In genomic region chr1:117339866-117340357, GRCh38 we compare ENCODE assay signal across 8 cellular contexts. TPM values are rescaled to one million over a fixed set of nuclear protein-coding genes. Genes with fewer than 3 reads are reported as not detected.
A peak's percentile ranks its signal among the peaks of the same experiment; 100 is the strongest.
DNase-seq lines count a peak whose midpoint lies in the region; ATAC-seq, FAIRE-seq and TF ChIP-seq lines count a peak whose summit lies in the region.

No MANE protein-coding gene starts in this region.

- peaks cover 10% of the 10 kb centered on the region for H3K4me1 Mint-ChIP-seq in GM23338
- H3K4me1 Mint-ChIP-seq in activated naive CD8-positive, alpha-beta T cell treated with anti-CD3 and anti-CD28 coated beads for 36 hours, result peaks cover 10% of the 10 kb centered on the region

- no peaks in the 10 kb centered on the region; the same call in 2 of the 3 replicates for H3K9me3 Mint-ChIP-seq in GM23338
- H3K9me3 Mint-ChIP-seq in activated naive CD8-positive, alpha-beta T cell treated with anti-CD3 and anti-CD28 coated beads for 36 hours, result no peaks in the 10 kb centered on the region

- H3K9me2 ChIP-seq in GM23338 (ENCODE audit: insufficient read depth), result no peaks in the 10 kb centered on the region

- TF ChIP-seq CTCF in AG04450 (IDR thresholded peaks at IDR 0.05; ENCODE audit: low read depth, low read length), result no peak
- TF ChIP-seq CTCF in GM23338 (conservative IDR thresholded peaks at IDR 0.05; ENCODE audit: low read depth in 2 of 2), result no peak

- H3F3A ChIP-seq in GM23338 (replicated peaks; ENCODE audit: low read depth), result no peaks in the 10 kb centered on the region

- H3K27me3 Mint-ChIP-seq in GM23338 (ENCODE audit: insufficient read depth, low read depth, poor library complexity), result no peaks in the 10 kb centered on the region
- H3K27me3 Mint-ChIP-seq in activated naive CD8-positive, alpha-beta T cell treated with anti-CD3 and anti-CD28 coated beads for 36 hours, result no peaks in the 10 kb centered on the region

- no peaks in the 10 kb centered on the region for H3K79me2 ChIP-seq in GM23338 (replicated peaks; ENCODE audit: insufficient read depth)

- H4K20me1 ChIP-seq in GM23338 (replicated peaks; ENCODE audit: insufficient read depth), result no peaks in the 10 kb centered on the region

- H3K27ac Mint-ChIP-seq in GM23338, result no peak overlapping the region
- H3K27ac Mint-ChIP-seq in activated naive CD8-positive, alpha-beta T cell treated with anti-CD3 and anti-CD28 coated beads for 36 hours, result no peak overlapping the region

- H3K9me3 ChIP-seq in AG04450 (ENCODE audit: control insufficient read depth, insufficient read depth, low read length) (no peaks in the 10 kb centered on the region), SJCRH30 (replicated peaks) (no peaks in the 10 kb centered on the region), small intestine (ENCODE audit: control insufficient read depth, low read depth) (no peaks in the 10 kb centered on the region)

- ATAC-seq in GM23338, result peak; percentile 40; the same call in 2 of the 3 replicates
- ATAC-seq in GM19395 (IDR thresholded peaks at IDR 0.05; ENCODE audit: unreplicated experiment), result no peak

- H3K36me3 Mint-ChIP-seq in GM23338 (ENCODE audit: low read depth), result no peaks in the 10 kb centered on the region
- no peaks in the 10 kb centered on the region for H3K36me3 Mint-ChIP-seq in activated naive CD8-positive, alpha-beta T cell treated with anti-CD3 and anti-CD28 coated beads for 36 hours

- POLR2A ChIA-PET in AG04450 (lab: Yijun Ruan, JAX), result no interaction called here

- peak overlapping the region; percentile 73 for H2AFZ ChIP-seq in GM23338

- WGBS in small intestine, 3 donors, result 11 to 31% (median 19%) methylated on average over 3 of the region's 3 CpGs

- no peak overlapping the region for H3K27ac ChIP-seq in AG04450 (ENCODE audit: low read depth, low read length)
- H3K27ac ChIP-seq in GM23338 (ENCODE audit: low read depth), result no peak overlapping the region
- peak overlapping the region; percentile 43 for H3K27ac ChIP-seq in SJCRH30
- no peak overlapping the region for H3K27ac ChIP-seq in small intestine (ENCODE audit: low read depth in 1 of 2, low read length in 1 of 2)

- H3K27me3 ChIP-seq in AG04450 (ENCODE audit: control insufficient read depth, insufficient read depth, low read length), result no peaks in the 10 kb centered on the region
- H3K27me3 ChIP-seq in GM23338 (ENCODE audit: insufficient read depth), result no peaks in the 10 kb centered on the region
- no peaks in the 10 kb centered on the region for H3K27me3 ChIP-seq in SJCRH30
- peaks cover 0 to 2% of the 10 kb centered on the region in 2 donors for H3K27me3 ChIP-seq in small intestine (ENCODE audit: control insufficient read depth in 2 of 2, insufficient read depth in 2 of 2, low read length in 2 of 2)

- H3K4me3 ChIP-seq in AG04450 (ENCODE audit: low read depth, low read length), result no peak overlapping the region
- H3K4me3 ChIP-seq in GM23338, result no peak overlapping the region
- no peak overlapping the region for H3K4me3 ChIP-seq in SJCRH30
- H3K4me3 ChIP-seq in small intestine (ENCODE audit: low read depth in 1 of 2, low read length in 2 of 2), result no peak overlapping the region

- H3K4me1 ChIP-seq in GM23338 (ENCODE audit: insufficient read depth) (no peaks in the 10 kb centered on the region), SJCRH30 (peaks cover 24% of the 10 kb centered on the region), small intestine (ENCODE audit: control insufficient read depth in 2 of 2, insufficient read depth in 1 of 2, low read depth in 1 of 2, low read length in 1 of 2) (peaks cover 0 to 2% of the 10 kb centered on the region in 2 donors)

- no peak for FAIRE-seq in small intestine (lab: Jason Lieb, UNC)

- no peak overlapping the region for H3K4me2 ChIP-seq in GM23338

- no peaks in the 10 kb centered on the region for H3K36me3 ChIP-seq in GM23338 (ENCODE audit: insufficient read depth)
- no peaks in the 10 kb centered on the region for H3K36me3 ChIP-seq in SJCRH30
- no peaks in the 10 kb centered on the region for H3K36me3 ChIP-seq in small intestine (ENCODE audit: control insufficient read depth in 2 of 2, insufficient read depth in 2 of 2, low read length in 2 of 2)

- CTCF ChIA-PET in AG04450 (lab: Charles Lee), result interaction anchor here (0.9 to 2.2 kb wide), 2 partner anchors 55 to 272 kb away, joined by 3 to 8 read pairs; no protein-coding TSS in a partner anchor

- H3K4me3 Mint-ChIP-seq in GM23338, result no peak overlapping the region
- H3K4me3 Mint-ChIP-seq in activated naive CD8-positive, alpha-beta T cell treated with anti-CD3 and anti-CD28 coated beads for 36 hours, result no peak overlapping the region

- DNase-seq in AG04450 (ENCODE audit: low read depth, low spot score) (peak; percentile 41), GM23338 (ENCODE audit: low spot score) (peak; percentile 46), SJCRH30 (peak; percentile 64 to 79), foreskin melanocyte (peak; percentile 17), small intestine (peak; percentile 89), NCI-H1092 treated with DMSO at 0.1 percent for 48 hours (lab: John Stamatoyannopoulos, UW) (no peak)
- DNase-seq in activated naive CD8-positive, alpha-beta T cell treated with anti-CD3 and anti-CD28 coated beads for 36 hours, result no peak

TF ChIP-seq in GM23338, 12 proteins besides CTCF, POLR2A, EP300 and RAD21 (continues in another document):
- TF ChIP-seq, protein P1, sequence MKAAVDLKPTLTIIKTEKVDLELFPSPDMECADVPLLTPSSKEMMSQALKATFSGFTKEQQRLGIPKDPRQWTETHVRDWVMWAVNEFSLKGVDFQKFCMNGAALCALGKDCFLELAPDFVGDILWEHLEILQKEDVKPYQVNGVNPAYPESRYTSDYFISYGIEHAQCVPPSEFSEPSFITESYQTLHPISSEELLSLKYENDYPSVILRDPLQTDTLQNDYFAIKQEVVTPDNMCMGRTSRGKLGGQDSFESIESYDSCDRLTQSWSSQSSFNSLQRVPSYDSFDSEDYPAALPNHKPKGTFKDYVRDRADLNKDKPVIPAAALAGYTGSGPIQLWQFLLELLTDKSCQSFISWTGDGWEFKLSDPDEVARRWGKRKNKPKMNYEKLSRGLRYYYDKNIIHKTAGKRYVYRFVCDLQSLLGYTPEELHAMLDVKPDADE (IDR thresholded peaks at IDR 0.05), result no peak
- TF ChIP-seq STAT1 (IDR thresholded peaks at IDR 0.05; ENCODE audit: unreplicated experiment), result no peak
- no peak for TF ChIP-seq REST (IDR thresholded peaks at IDR 0.05; ENCODE audit: unreplicated experiment)
- no peak for TF ChIP-seq NANOG (IDR thresholded peaks at IDR 0.05; ENCODE audit: borderline replicate concordance)
- no peak for TF ChIP-seq EZH2 (IDR thresholded peaks at IDR 0.05; ENCODE audit: low read depth, unreplicated experiment)
- no peak for TF ChIP-seq ZNF114 (CRISPR knock-in tag; IDR thresholded peaks at IDR 0.05)
- TF ChIP-seq POLR2AphosphoS5 (IDR thresholded peaks at IDR 0.05; ENCODE audit: low read depth), result no peak
- TF ChIP-seq JUNB (IDR thresholded peaks at IDR 0.05; ENCODE audit: unreplicated experiment), result no peak

RNA-seq across cellular contexts. Expression of gene MAN1A2, which starts 27.3 kb away (rescaled TPM):
- polyA plus RNA-seq in AG04450 (2011; rRNA removed), result 37.2 and 40.7 TPM in 2 replicates
- polyA minus RNA-seq in AG04450 (2011; rRNA and poly(A)+ RNA removed), result 46.9 and 64.2 TPM in 2 replicates
- total RNA-seq in GM23338 (2014; rRNA removed; shearing (Covaris generic)), result 16.9 and 18.6 TPM in 2 replicates
- 19.4 and 22.2 TPM in 2 replicates for polyA plus RNA-seq in GM23338 (2016; fragmentation: Nextera tagmentation; extraction: Ambion mirVana)
- 68.0 and 74.2 TPM in 2 replicates for total RNA-seq in SJCRH30 (2014; rRNA removed; shearing (Covaris generic))
- polyA plus RNA-seq in small intestine, result 10 to 100 TPM in 1 of 3 donors, 1 to 10 TPM in 2; 3.5 to 12.8 (median 3.6) TPM
- 10 to 100 TPM; 17.0 to 18.3 TPM for total RNA-seq in activated naive CD8-positive, alpha-beta T cell treated with anti-CD3 and anti-CD28 coated beads for 36 hours

Comparison
In these comparisons a context has a peak if more than half of its experiments do, and no peak if none do; other contexts are left out.
1. DNase-seq: peak in AG04450 (single experiment), GM23338 (single experiment), SJCRH30 (2 of 2), foreskin melanocyte (single experiment) and small intestine (single experiment); none in NCI-H1092 treated with DMSO at 0.1 percent for 48 hours (single experiment) and activated naive CD8-positive, alpha-beta T cell treated with anti-CD3 and anti-CD28 coated beads for 36 hours (single experiment).